ENCODE assay signal across 25 cellular contexts in genomic region chr11:6400431-6401345, GRCh38. TPM values are rescaled to one million over a fixed set of nuclear protein-coding genes. Genes with fewer than 3 reads are reported as not detected.
DNase-seq lines count a peak whose midpoint lies in the region; ATAC-seq and TF ChIP-seq lines count a peak whose summit lies in the region.
"Had no signal": no experiment of that assay in that cellular context is flagged by ENCODE, and none has a peak within 500 bp of the region (broad histone marks: within the 10 kb centered on the region; RNA-seq: fewer than 3 reads in every experiment).

No MANE protein-coding gene starts in this region.

- no peak for TF ChIP-seq CTCF in HEK293 (tag by site-specific recombination; IDR thresholded peaks at IDR 0.05)

- H3K4me1 ChIP-seq in HEK293 (ENCODE audit: control insufficient read depth, insufficient read depth, low read length): no peaks in the 10 kb centered on the region
- H3K4me1 ChIP-seq: A549, BE2C had no signal

- H3K9me3 ChIP-seq in HEK293 (ENCODE audit: control insufficient read depth, insufficient read depth, low read depth, low read length): no peaks in the 10 kb centered on the region
- H3K9me3 ChIP-seq: A549, BE2C, lower lobe of right lung had no signal

- H3K4me3 Mint-ChIP-seq in activated T-cell treated with anti-CD3 and anti-CD28 coated beads, Interleukin-2, amount 50 U/mL, for 24 hours: no peak overlapping the region
- no peak overlapping the region for H3K4me3 Mint-ChIP-seq in activated T-cell treated with anti-CD3 and anti-CD28 coated beads, Interleukin-2, amount 50 U/mL, for 72 hours
- H3K4me3 Mint-ChIP-seq in effector memory CD8-positive, alpha-beta T cell: peak overlapping the region; percentile 5 to 47
- H3K4me3 Mint-ChIP-seq in stimulated activated effector memory CD8-positive, alpha-beta T cell treated with anti-CD3 and anti-CD28 coated beads, Interleukin-12 subunit alpha, Interleukin-12 subunit beta, amount 100 ng/mL, for 72 hours: no peak overlapping the region
- H3K4me3 Mint-ChIP-seq: activated naive CD8-positive, alpha-beta T cell treated with anti-CD3 and anti-CD28 coated beads, Interleukin-2, amount 50 U/mL, for 24 hours; activated T-helper 17 cell treated with anti-CD3 and anti-CD28 coated beads, Interleukin-2, amount 50 U/mL, for 72 hours; neural crest cell; T-helper 1 cell treated with Interleukin-12 subunit alpha and Interleukin-12 subunit beta and Interleukin-4 antibody, amounts not matched to agents 30 μg/mL and 1 μg/mL, for 36 hours; type B pancreatic cell had no signal

- POLR2A ChIA-PET in HEK293 (lab: Yijun Ruan, JAX): no interaction called here

- H3K27ac ChIP-seq in HEK293 (ENCODE audit: extremely low read depth, low read depth, low read length): no peak overlapping the region
- H3K27ac ChIP-seq: A549, KMS-11, lower lobe of right lung had no signal

- no peaks in the 10 kb centered on the region for H3K9me3 Mint-ChIP-seq in activated T-cell treated with anti-CD3 and anti-CD28 coated beads, Interleukin-2, amount 50 U/mL, for 24 hours
- no peaks in the 10 kb centered on the region for H3K9me3 Mint-ChIP-seq in activated T-cell treated with anti-CD3 and anti-CD28 coated beads, Interleukin-2, amount 50 U/mL, for 72 hours
- H3K9me3 Mint-ChIP-seq in effector memory CD8-positive, alpha-beta T cell: no peaks in the 10 kb centered on the region
- H3K9me3 Mint-ChIP-seq in stimulated activated effector memory CD8-positive, alpha-beta T cell treated with anti-CD3 and anti-CD28 coated beads, Interleukin-12 subunit alpha, Interleukin-12 subunit beta, amount 100 ng/mL, for 72 hours: no peaks in the 10 kb centered on the region
- H3K9me3 Mint-ChIP-seq: activated naive CD8-positive, alpha-beta T cell treated with anti-CD3 and anti-CD28 coated beads, Interleukin-2, amount 50 U/mL, for 24 hours; activated T-helper 17 cell treated with anti-CD3 and anti-CD28 coated beads, Interleukin-2, amount 50 U/mL, for 72 hours; neural crest cell; T-helper 1 cell treated with Interleukin-12 subunit alpha and Interleukin-12 subunit beta and Interleukin-4 antibody, amounts not matched to agents 30 μg/mL and 1 μg/mL, for 36 hours; type B pancreatic cell had no signal

- no peaks in the 10 kb centered on the region for H3K27me3 Mint-ChIP-seq in activated T-cell treated with anti-CD3 and anti-CD28 coated beads, Interleukin-2, amount 50 U/mL, for 24 hours
- no peaks in the 10 kb centered on the region for H3K27me3 Mint-ChIP-seq in activated T-cell treated with anti-CD3 and anti-CD28 coated beads, Interleukin-2, amount 50 U/mL, for 72 hours (ENCODE audit: low read depth)
- H3K27me3 Mint-ChIP-seq in effector memory CD8-positive, alpha-beta T cell: no peaks in the 10 kb centered on the region
- H3K27me3 Mint-ChIP-seq: activated naive CD8-positive, alpha-beta T cell treated with anti-CD3 and anti-CD28 coated beads, Interleukin-2, amount 50 U/mL, for 24 hours; activated T-helper 17 cell treated with anti-CD3 and anti-CD28 coated beads, Interleukin-2, amount 50 U/mL, for 72 hours; type B pancreatic cell had no signal

- H3K36me3 ChIP-seq in HEK293 (ENCODE audit: control insufficient read depth in 2 of 2, insufficient read depth in 1 of 2, low read length in 2 of 2): peaks cover 0 to 83% of the 10 kb centered on the region in 2 experiments; a peak in 1 of 3 replicates
- H3K36me3 ChIP-seq: BE2C had no signal

- H3K36me3 Mint-ChIP-seq in activated T-cell treated with anti-CD3 and anti-CD28 coated beads, Interleukin-2, amount 50 U/mL, for 24 hours (ENCODE audit: low read depth): peaks cover 58% of the 10 kb centered on the region
- H3K36me3 Mint-ChIP-seq in activated T-cell treated with anti-CD3 and anti-CD28 coated beads, Interleukin-2, amount 50 U/mL, for 72 hours (ENCODE audit: insufficient read depth in 2 of 2): peaks cover 0 to 13% of the 10 kb centered on the region in 2 donors
- peaks cover 23% of the 10 kb centered on the region for H3K36me3 Mint-ChIP-seq in effector memory CD8-positive, alpha-beta T cell (ENCODE audit: insufficient read depth)
- peaks cover 48% of the 10 kb centered on the region for H3K36me3 Mint-ChIP-seq in stimulated activated effector memory CD8-positive, alpha-beta T cell treated with anti-CD3 and anti-CD28 coated beads, Interleukin-12 subunit alpha, Interleukin-12 subunit beta, amount 100 ng/mL, for 72 hours

- H3K4me1 Mint-ChIP-seq in activated T-cell treated with anti-CD3 and anti-CD28 coated beads, Interleukin-2, amount 50 U/mL, for 24 hours (ENCODE audit: low read depth): peaks cover 82% of the 10 kb centered on the region
- H3K4me1 Mint-ChIP-seq in activated T-cell treated with anti-CD3 and anti-CD28 coated beads, Interleukin-2, amount 50 U/mL, for 72 hours (ENCODE audit: low read depth): peaks cover 62% of the 10 kb centered on the region
- peaks cover 52 to 54% of the 10 kb centered on the region in 2 donors for H3K4me1 Mint-ChIP-seq in effector memory CD8-positive, alpha-beta T cell (ENCODE audit: low read depth in 2 of 2)
- H3K4me1 Mint-ChIP-seq in stimulated activated effector memory CD8-positive, alpha-beta T cell treated with anti-CD3 and anti-CD28 coated beads, Interleukin-12 subunit alpha, Interleukin-12 subunit beta, amount 100 ng/mL, for 72 hours: peaks cover 58% of the 10 kb centered on the region

- H3K27ac Mint-ChIP-seq in activated T-cell treated with anti-CD3 and anti-CD28 coated beads, Interleukin-2, amount 50 U/mL, for 24 hours: peak overlapping the region; percentile 66
- H3K27ac Mint-ChIP-seq in activated T-cell treated with anti-CD3 and anti-CD28 coated beads, Interleukin-2, amount 50 U/mL, for 72 hours: no peak overlapping the region
- H3K27ac Mint-ChIP-seq in effector memory CD8-positive, alpha-beta T cell: peak overlapping the region; percentile 74 to 92
- peak overlapping the region; percentile 90 for H3K27ac Mint-ChIP-seq in stimulated activated effector memory CD8-positive, alpha-beta T cell treated with anti-CD3 and anti-CD28 coated beads, Interleukin-12 subunit alpha, Interleukin-12 subunit beta, amount 100 ng/mL, for 72 hours
- H3K27ac Mint-ChIP-seq: activated naive CD8-positive, alpha-beta T cell treated with anti-CD3 and anti-CD28 coated beads, Interleukin-2, amount 50 U/mL, for 24 hours; activated T-helper 17 cell treated with anti-CD3 and anti-CD28 coated beads, Interleukin-2, amount 50 U/mL, for 72 hours; T-helper 1 cell treated with Interleukin-12 subunit alpha and Interleukin-12 subunit beta and Interleukin-4 antibody, amounts not matched to agents 30 μg/mL and 1 μg/mL, for 36 hours; type B pancreatic cell had no signal

- H3K4me3 ChIP-seq in HEK293 (ENCODE audit: low read depth, low read length): no peak overlapping the region
- H3K4me3 ChIP-seq: A549, lower lobe of right lung had no signal

- no peak for ATAC-seq in activated T-cell treated with anti-CD3 and anti-CD28 coated beads, Interleukin-2, amount 50 U/mL, for 72 hours (replicated peaks in 1 of 2)
- no peak for ATAC-seq in effector memory CD8-positive, alpha-beta T cell (replicated peaks)
- no peak for ATAC-seq in stimulated activated effector memory CD8-positive, alpha-beta T cell treated with anti-CD3 and anti-CD28 coated beads, Interleukin-12 subunit alpha, Interleukin-12 subunit beta, amount 100 ng/mL, for 72 hours
- no peak for ATAC-seq in GM21737 (IDR thresholded peaks at IDR 0.05; ENCODE audit: unreplicated experiment)
- ATAC-seq: A549; activated naive CD8-positive, alpha-beta T cell treated with anti-CD3 and anti-CD28 coated beads, Interleukin-2, amount 50 U/mL, for 24 hours; activated T-helper 17 cell treated with anti-CD3 and anti-CD28 coated beads, Interleukin-2, amount 50 U/mL, for 72 hours; lower lobe of right lung; right cardiac atrium had no signal

- CTCF ChIA-PET in HEK293 (lab: Yijun Ruan, JAX): interaction anchor here (0.6 to 3.3 kb wide), 3 partner anchors 21 to 38 kb away, joined by 3 to 14 read pairs (median 3); no protein-coding TSS in a partner anchor

- no peak for DNase-seq in activated T-cell treated with anti-CD3 and anti-CD28 coated beads, Interleukin-2, amount 50 U/mL, for 24 hours
- no peak for DNase-seq in activated T-cell treated with anti-CD3 and anti-CD28 coated beads, Interleukin-2, amount 50 U/mL, for 72 hours
- DNase-seq in effector memory CD8-positive, alpha-beta T cell: no peak
- DNase-seq in stimulated activated effector memory CD8-positive, alpha-beta T cell treated with anti-CD3 and anti-CD28 coated beads, Interleukin-12 subunit alpha, Interleukin-12 subunit beta, amount 100 ng/mL, for 72 hours (ENCODE audit: low spot score in 2 of 2): no peak
- DNase-seq in H4 (ENCODE audit: low spot score) (no peak), NCI-H82 treated with DMSO at 0.1 percent for 48 hours (lab: John Stamatoyannopoulos, UW; ENCODE audit: unreplicated experiment) (no peak)
- DNase-seq: activated CD4-positive, alpha-beta T cell treated with anti-CD3 and anti-CD28 coated beads for 4 hours; activated naive CD8-positive, alpha-beta T cell treated with anti-CD3 and anti-CD28 coated beads, Interleukin-2, amount 50 U/mL, for 24 hours; BE2C; lower lobe of right lung; MM.1S; NCI-H1436; NCI-H2081 treated with DMSO at 0.1 percent for 48 hours; NCI-H446; NCI-H774; right cardiac atrium; stimulated activated CD4-positive, alpha-beta T cell treated with anti-CD3 and anti-CD28 coated beads, Interleukin-2, amount 100 ng/mL, for 24 hours had no signal

TF ChIP-seq in HEK293, 187 proteins besides CTCF, POLR2A, EP300 and RAD21 (continues in another document):
- TF ChIP-seq ZNF221 (tag by site-specific recombination; IDR thresholded peaks at IDR 0.05; ENCODE audit: borderline replicate concordance): no peak
- TF ChIP-seq, protein P1, sequence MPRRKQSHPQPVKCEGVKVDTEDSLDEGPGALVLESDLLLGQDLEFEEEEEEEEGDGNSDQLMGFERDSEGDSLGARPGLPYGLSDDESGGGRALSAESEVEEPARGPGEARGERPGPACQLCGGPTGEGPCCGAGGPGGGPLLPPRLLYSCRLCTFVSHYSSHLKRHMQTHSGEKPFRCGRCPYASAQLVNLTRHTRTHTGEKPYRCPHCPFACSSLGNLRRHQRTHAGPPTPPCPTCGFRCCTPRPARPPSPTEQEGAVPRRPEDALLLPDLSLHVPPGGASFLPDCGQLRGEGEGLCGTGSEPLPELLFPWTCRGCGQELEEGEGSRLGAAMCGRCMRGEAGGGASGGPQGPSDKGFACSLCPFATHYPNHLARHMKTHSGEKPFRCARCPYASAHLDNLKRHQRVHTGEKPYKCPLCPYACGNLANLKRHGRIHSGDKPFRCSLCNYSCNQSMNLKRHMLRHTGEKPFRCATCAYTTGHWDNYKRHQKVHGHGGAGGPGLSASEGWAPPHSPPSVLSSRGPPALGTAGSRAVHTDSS (tag by site-specific recombination; IDR thresholded peaks at IDR 0.05): no peak
- no peak for TF ChIP-seq SETDB1 (IDR thresholded peaks at IDR 0.05; ENCODE audit: insufficient read length, low read length)

RNA-seq across cellular contexts. Expression of gene SMPD1, which starts 10.4 kb away (rescaled TPM):
- total RNA-seq in activated T-cell treated with anti-CD3 and anti-CD28 coated beads, Interleukin-2, amount 50 U/mL, for 72 hours: 10 to 100 TPM; 21.7 to 25.9 TPM
- total RNA-seq in H4 (2014; rRNA removed; shearing (Covaris generic)): 44.5 and 80.7 TPM in 2 replicates

RNA-seq across cellular contexts. Expression of gene APBB1, which starts 18.2 kb away (rescaled TPM):
- 10 to 100 TPM; 42.0 to 63.8 TPM for total RNA-seq in activated T-cell treated with anti-CD3 and anti-CD28 coated beads, Interleukin-2, amount 50 U/mL, for 72 hours
- 5.2 and 6.3 TPM in 2 replicates for total RNA-seq in H4 (2014; rRNA removed; shearing (Covaris generic))

RNA-seq across cellular contexts. Expression of gene HPX, which starts 40.1 kb away (rescaled TPM):
- 1 to 10 TPM; 1.2 to 1.6 TPM for total RNA-seq in activated T-cell treated with anti-CD3 and anti-CD28 coated beads, Interleukin-2, amount 50 U/mL, for 72 hours
- total RNA-seq in H4 (2014; rRNA removed; shearing (Covaris generic)): 0.72 TPM in 1 of 2 replicates, not detected in the other

Comparison
In these comparisons a context has a peak if more than half of its experiments do, and no peak if none do; other contexts are left out.
1. H3K4me3 Mint-ChIP-seq: peak in effector memory CD8-positive, alpha-beta T cell (2 of 2); none in activated T-cell treated with anti-CD3 and anti-CD28 coated beads, Interleukin-2, amount 50 U/mL, for 24 hours (single experiment), activated T-cell treated with anti-CD3 and anti-CD28 coated beads, Interleukin-2, amount 50 U/mL, for 72 hours (0 of 2) and stimulated activated effector memory CD8-positive, alpha-beta T cell treated with anti-CD3 and anti-CD28 coated beads, Interleukin-12 subunit alpha, Interleukin-12 subunit beta, amount 100 ng/mL, for 72 hours (single experiment).